11 cellular contexts compared by ENCODE assay signal in genomic region chr11:79406376-79406775, GRCh38. TPM values are rescaled to one million over a fixed set of nuclear protein-coding genes. Genes with fewer than 3 reads are reported as not detected.
DNase-seq lines count a peak whose midpoint lies in the region; ATAC-seq, FAIRE-seq and TF ChIP-seq lines count a peak whose summit lies in the region.
"Had no signal": no experiment of that assay in that cellular context is flagged by ENCODE, and none has a peak within 500 bp of the region (broad histone marks: within the 10 kb centered on the region; RNA-seq: fewer than 3 reads in every experiment).

No MANE protein-coding gene starts in this region.

- TF ChIP-seq CTCF in HL-60 (IDR thresholded peaks at IDR 0.05; ENCODE audit: insufficient read depth, low read length) = no peak
- no peak for TF ChIP-seq CTCF in chondrocyte (IDR thresholded peaks at IDR 0.05)
- TF ChIP-seq CTCF in kidney (IDR thresholded peaks at IDR 0.05; ENCODE audit: borderline replicate concordance, extremely low read depth, insufficient read depth) = no peak

- H3K27me3 ChIP-seq in HL-60 (ENCODE audit: insufficient read depth, poor library complexity, severe bottlenecking) = no peaks in the 10 kb centered on the region
- H3K27me3 ChIP-seq: ascending aorta had no signal

- H3K27ac Mint-ChIP-seq in stimulated activated memory B cell treated with anti-CD40 and anti-IgM and Interleukin-4, amounts not matched to agents 10 μg/mL and 1 μg/mL and 100 μg/mL, for 72 hours = no peak overlapping the region
- H3K27ac Mint-ChIP-seq in chondrocyte (ENCODE audit: unreplicated experiment) = no peak overlapping the region

- no peak for FAIRE-seq in kidney (lab: Jason Lieb, UNC)

- peaks cover 4% of the 10 kb centered on the region for H3K9me3 Mint-ChIP-seq in stimulated activated memory B cell treated with anti-CD40 and anti-IgM and Interleukin-4, amounts not matched to agents 10 μg/mL and 1 μg/mL and 100 μg/mL, for 72 hours
- H3K9me3 Mint-ChIP-seq in chondrocyte (ENCODE audit: low read depth) = peaks cover 3% of the 10 kb centered on the region

- H3K9me3 ChIP-seq in kidney (ENCODE audit: control insufficient read depth in 1 of 2, low read length in 2 of 2) = no peaks in the 10 kb centered on the region
- H3K9me3 ChIP-seq: ascending aorta had no signal

- no peaks in the 10 kb centered on the region for H3K36me3 ChIP-seq in kidney (ENCODE audit: control insufficient read depth in 1 of 2, insufficient read depth in 2 of 2, low read length in 2 of 2)
- H3K36me3 ChIP-seq: ascending aorta had no signal

- H3K4me3 Mint-ChIP-seq in stimulated activated memory B cell treated with anti-CD40 and anti-IgM and Interleukin-4, amounts not matched to agents 10 μg/mL and 1 μg/mL and 100 μg/mL, for 72 hours = no peak overlapping the region
- H3K4me3 Mint-ChIP-seq in chondrocyte (ENCODE audit: unreplicated experiment) = no peak overlapping the region

- H3K4me3 ChIP-seq in HL-60 (replicated peaks; ENCODE audit: insufficient read depth, low read length) (no peak overlapping the region), kidney (ENCODE audit: low read length in 2 of 2) (no peak overlapping the region)
- H3K4me3 ChIP-seq: ascending aorta, lung, smooth muscle cell had no signal

- ATAC-seq in HG02798 (IDR thresholded peaks at IDR 0.05; ENCODE audit: poor library complexity, unreplicated experiment) = peak; percentile 92
- peak; percentile 89 for ATAC-seq in stimulated activated memory B cell treated with anti-CD40 and anti-IgM and Interleukin-4, amounts not matched to agents 10 μg/mL and 1 μg/mL and 100 μg/mL, for 72 hours

- intact Hi-C loops in kidney (cut with DNase I) = no loop called here

- H3K9ac ChIP-seq in kidney (ENCODE audit: low read length in 2 of 2) = no peak overlapping the region

- DNase-seq in GM19240 (ENCODE audit: insufficient read length, low spot score) (peak; percentile 14), HL-60 (ENCODE audit: low read depth in 1 of 2, low spot score in 1 of 2) (peak; percentile 8 to 16), chondrocyte (ENCODE audit: low spot score) (no peak), kidney (no peak), NCI-H1417 treated with DMSO at 0.1 percent for 48 hours (lab: John Stamatoyannopoulos, UW) (no peak)
- DNase-seq: IMR-90 had no signal

- H3K27me3 Mint-ChIP-seq in stimulated activated memory B cell treated with anti-CD40 and anti-IgM and Interleukin-4, amounts not matched to agents 10 μg/mL and 1 μg/mL and 100 μg/mL, for 72 hours = no peaks in the 10 kb centered on the region
- no peaks in the 10 kb centered on the region for H3K27me3 Mint-ChIP-seq in chondrocyte (ENCODE audit: low read depth)

- peaks cover 10% of the 10 kb centered on the region for H3K4me1 Mint-ChIP-seq in stimulated activated memory B cell treated with anti-CD40 and anti-IgM and Interleukin-4, amounts not matched to agents 10 μg/mL and 1 μg/mL and 100 μg/mL, for 72 hours
- H3K4me1 Mint-ChIP-seq in chondrocyte (ENCODE audit: low read depth) = no peaks in the 10 kb centered on the region

- no peaks in the 10 kb centered on the region for H3K4me1 ChIP-seq in kidney (ENCODE audit: control insufficient read depth in 1 of 2, insufficient read depth in 1 of 2, low read depth in 1 of 2, low read length in 2 of 2)
- H3K4me1 ChIP-seq: ascending aorta had no signal

- H3K36me3 Mint-ChIP-seq in stimulated activated memory B cell treated with anti-CD40 and anti-IgM and Interleukin-4, amounts not matched to agents 10 μg/mL and 1 μg/mL and 100 μg/mL, for 72 hours = no peaks in the 10 kb centered on the region
- no peaks in the 10 kb centered on the region for H3K36me3 Mint-ChIP-seq in chondrocyte (ENCODE audit: low read depth)

- H3K27ac ChIP-seq in HL-60 (replicated peaks) (no peak overlapping the region), kidney (ENCODE audit: low read depth in 2 of 2, low read length in 2 of 2) (no peak overlapping the region)
- H3K27ac ChIP-seq: ascending aorta had no signal

RNA-seq across cellular contexts. Expression of gene TENM4, which starts 34.5 kb away (rescaled TPM):
- total RNA-seq in chondrocyte (2.8 to 34.3 TPM (median 3.8 TPM) in 3 replicates), kidney (31.0 TPM)
- 0.34 TPM for polyA plus RNA-seq in kidney (ENCODE audit: insufficient read depth, low read depth, low replicate concordance)

Comparison
In these comparisons a context has a peak if more than half of its experiments do, and no peak if none do; other contexts are left out.
1. DNase-seq: peak in GM19240 (single experiment) and HL-60 (2 of 2); none in chondrocyte (single experiment), kidney (single experiment) and NCI-H1417 treated with DMSO at 0.1 percent for 48 hours (single experiment).